ENCODE assay signal across 9 cellular contexts in the genomic region with DNA sequence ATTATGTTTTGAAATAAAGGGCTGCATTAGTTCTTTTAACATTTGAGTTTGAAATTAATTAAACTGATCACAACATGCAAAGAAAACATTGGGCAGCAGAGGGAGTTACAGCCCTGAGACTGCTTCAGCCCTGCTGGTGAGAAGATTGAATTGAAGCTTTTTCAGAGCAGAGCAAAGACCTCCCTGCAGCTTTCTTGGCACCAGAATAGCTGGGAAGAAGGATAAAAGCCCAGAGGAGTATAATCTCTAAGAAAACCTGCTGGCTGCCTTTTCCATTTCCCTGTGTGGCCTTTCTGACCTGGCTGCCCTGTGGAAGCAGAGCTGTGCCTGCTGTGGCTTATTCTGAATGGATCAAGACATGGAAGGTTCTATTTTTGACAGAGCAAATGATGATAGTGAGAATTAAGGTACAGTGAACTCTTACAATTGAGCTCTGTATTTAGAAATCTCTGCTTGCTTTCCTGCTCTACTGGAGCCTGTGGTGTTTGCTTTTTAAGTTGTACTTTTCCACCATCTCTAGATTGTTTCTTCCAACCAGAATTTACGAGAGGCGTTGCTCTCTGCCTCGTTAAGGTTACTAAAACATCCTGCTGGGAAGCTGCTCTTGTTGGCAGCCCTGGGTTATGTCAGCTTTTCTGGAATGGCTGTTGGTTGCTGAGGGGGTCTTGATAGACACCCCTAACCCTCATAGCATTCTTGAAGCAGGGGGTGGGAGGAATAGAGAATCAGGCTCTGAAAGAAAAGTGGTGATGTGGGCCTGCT. TPM values are rescaled to one million over a fixed set of nuclear protein-coding genes. Genes with fewer than 3 reads are reported as not detected.
DNase-seq lines count a peak whose midpoint lies in the region; ATAC-seq and TF ChIP-seq lines count a peak whose summit lies in the region.
"Had no signal": no experiment of that assay in that cellular context is flagged by ENCODE, and none has a peak within 500 bp of the region (broad histone marks: within the 10 kb centered on the region; RNA-seq: fewer than 3 reads in every experiment).

No MANE protein-coding gene starts in this region.

- H3K4me1 Mint-ChIP-seq in CD14-positive monocyte: no peaks in the 10 kb centered on the region

- no peaks in the 10 kb centered on the region for H3K9me3 Mint-ChIP-seq in CD14-positive monocyte

- no peaks in the 10 kb centered on the region for H3K27me3 Mint-ChIP-seq in CD14-positive monocyte (ENCODE audit: low read depth in 3 of 3)

- 41 to 70% (median 54%) methylated on average over 3 of the region's 3 CpGs for WGBS in heart left ventricle, 4 donors
- 17% methylated on average over 3 of the region's 3 CpGs for WGBS in prostate gland

- ATAC-seq in heart left ventricle: peak in 3 of 4 donors; percentile 79 to 89 (median 82)
- ATAC-seq in HG03135 (IDR thresholded peaks at IDR 0.05; ENCODE audit: unreplicated experiment): no peak

- no peaks in the 10 kb centered on the region for H3K9me3 ChIP-seq in heart left ventricle
- H3K9me3 ChIP-seq in prostate gland: no peaks in the 10 kb centered on the region

- peak overlapping the region in 1 of 7 donors; percentile 22 for H3K27ac Mint-ChIP-seq in CD14-positive monocyte

- H3K36me3 Mint-ChIP-seq in CD14-positive monocyte: peaks cover 52 to 55% of the 10 kb centered on the region in 2 donors

- DNase-seq in CD14-positive monocyte (ENCODE audit: low spot score) (no peak), GM20000 (ENCODE audit: low spot score) (peak; percentile 36), NCI-H2227 treated with DMSO at 0.1 percent for 48 hours (lab: John Stamatoyannopoulos, UW) (peak; percentile 68), amniotic epithelial cell (ENCODE audit: low read depth) (peak; percentile 79), heart left ventricle (peak in 2 of 5 donors; percentile 37 to 57), prostate gland (ENCODE audit: low spot score) (peak; percentile 60)
- no peak for DNase-seq in stimulated activated naive CD4-positive, alpha-beta T cell treated with Interleukin-2 at 50 U/mL for 16 hours (lab: John Stamatoyannopoulos, UW)

- intact Hi-C loops in CD14-positive monocyte (cut with micrococcal nuclease): no loop called here
- intact Hi-C loops in heart left ventricle (cut with DNase I): loop anchor here in 9 of 10 donors (1.0 to 10.0 kb wide), 9 partner anchors 201 to 258 kb away; a partner anchor contains a TSS
- intact Hi-C loops in prostate gland (cut with DNase I): loop anchor here (1.0 to 5.0 kb wide), 2 partner anchors 201 to 257 kb away; a partner anchor contains a TSS

- no peak for TF ChIP-seq POLR2A in heart left ventricle (IDR thresholded peaks at IDR 0.05)
- TF ChIP-seq POLR2A in prostate gland (IDR thresholded peaks at IDR 0.05): no peak

- H3K27ac ChIP-seq in heart left ventricle (peak overlapping the region in 5 of 12 donors; percentile 18 to 61 (median 33)), prostate gland (peak overlapping the region; percentile 82)
- H3K27ac ChIP-seq: SK-N-MC had no signal

- H3K36me3 ChIP-seq in heart left ventricle (peaks cover 0 to 68% (median 46%) of the 10 kb centered on the region in 9 donors), prostate gland (peaks cover 1% of the 10 kb centered on the region in 2 donors)

- no peak overlapping the region for H3K4me3 Mint-ChIP-seq in CD14-positive monocyte

- peak; percentile 49 for TF ChIP-seq CTCF in CD14-positive monocyte (IDR thresholded peaks at IDR 0.05)
- no peak for TF ChIP-seq CTCF in GM20000 (IDR thresholded peaks at IDR 0.05; ENCODE audit: extremely low read depth, missing control alignments)
- TF ChIP-seq CTCF in heart left ventricle (IDR thresholded peaks at IDR 0.05): peak; percentile 62 to 89 (median 79)
- peak; percentile 80 to 99 (median 90) for TF ChIP-seq CTCF in prostate gland (IDR thresholded peaks at IDR 0.05)

- peaks cover 0 to 18% (median 9%) of the 10 kb centered on the region in 12 donors for H3K4me1 ChIP-seq in heart left ventricle
- peaks cover 2% of the 10 kb centered on the region for H3K4me1 ChIP-seq in prostate gland (replicated peaks)

- no peaks in the 10 kb centered on the region for H3K27me3 ChIP-seq in heart left ventricle
- H3K27me3 ChIP-seq in prostate gland (replicated peaks; ENCODE audit: insufficient read depth): no peaks in the 10 kb centered on the region

- H3K4me3 ChIP-seq in heart left ventricle: no peak overlapping the region
- no peak overlapping the region for H3K4me3 ChIP-seq in prostate gland
- H3K4me3 ChIP-seq: SK-N-MC had no signal

RNA-seq across cellular contexts. Expression of a gene that starts 9.9 kb away (rescaled TPM):
- polyA plus RNA-seq in CD14-positive monocyte: 100 to 1,000 TPM; 162 to 198 TPM
- total RNA-seq in heart left ventricle: 10 to 100 TPM; 17.7 to 66.4 (median 48.6) TPM
- polyA plus RNA-seq in heart left ventricle: 100 to 1,000 TPM in 1 of 2 donors, 10 to 100 TPM in 1; 63.1 to 124 TPM
- 10 to 100 TPM; 18.8 to 92.8 TPM for total RNA-seq in prostate gland

Comparison
In these comparisons a context has a peak if more than half of its experiments do, and no peak if none do; other contexts are left out.
1. DNase-seq: peak in GM20000 (single experiment), NCI-H2227 treated with DMSO at 0.1 percent for 48 hours (single experiment), amniotic epithelial cell (single experiment) and prostate gland (single experiment); none in CD14-positive monocyte (single experiment) and stimulated activated naive CD4-positive, alpha-beta T cell treated with Interleukin-2 at 50 U/mL for 16 hours (single experiment).
2. intact Hi-C loops: an anchor here in heart left ventricle (1.0 to 10.0 kb wide) and prostate gland (1.0 to 5.0 kb wide); none called in CD14-positive monocyte.